19 cellular contexts compared by ENCODE assay signal in the genomic region with DNA sequence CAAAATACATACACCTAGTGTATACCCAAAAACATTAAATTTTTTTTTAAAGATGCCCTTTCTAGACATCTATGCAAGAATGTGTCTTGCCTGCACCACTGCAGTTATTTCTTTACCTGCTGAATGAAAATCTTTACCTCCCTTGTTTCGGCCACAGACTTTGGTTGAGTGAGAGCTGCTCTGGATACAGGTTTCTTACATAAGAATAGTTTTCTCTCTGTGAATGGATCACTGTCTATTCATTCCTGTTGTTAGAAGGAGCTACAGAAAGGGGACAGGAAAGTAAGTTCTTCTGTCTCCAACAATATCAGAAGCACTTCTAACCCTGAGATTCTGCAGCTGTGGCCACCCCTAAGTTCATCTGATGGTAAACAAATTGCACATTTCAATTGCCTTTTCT.
"Had no signal": no experiment of that assay in that cellular context is flagged by ENCODE, and none has a peak within 500 bp of the region (broad histone marks: within the 10 kb centered on the region; RNA-seq: fewer than 3 reads in every experiment).

No MANE protein-coding gene starts in this region.

- H3K4me2 ChIP-seq: hepatocyte had no signal

- H3K27me3 Mint-ChIP-seq: naive B cell had no signal

- H3K27ac Mint-ChIP-seq: mesothelial cell of epicardium had no signal

- H3K9me3 Mint-ChIP-seq: mesothelial cell of epicardium, naive B cell had no signal

- H3K36me3 Mint-ChIP-seq: naive B cell had no signal

- H3K27me3 ChIP-seq: dorsolateral prefrontal cortex, esophagus muscularis mucosa, foreskin keratinocyte, gastroesophageal sphincter, heart left ventricle, hepatocyte, left lung had no signal

- DNase-seq: dermis blood vessel endothelial cell; dorsolateral prefrontal cortex; effector CD4-positive, alpha-beta T cell; effector memory CD4-positive, alpha-beta T cell; foreskin keratinocyte; heart left ventricle; hypothalamus; left cardiac atrium; left lung; left ventricle myocardium superior; lower lobe of right lung; mesenchymal stem cell; mucosa of descending colon; naive B cell had no signal

- H3K4me3 Mint-ChIP-seq: mesothelial cell of epicardium, naive B cell had no signal

- H2AFZ ChIP-seq: hepatocyte had no signal

- H3K27ac ChIP-seq: coronary artery, dorsolateral prefrontal cortex, esophagus muscularis mucosa, foreskin keratinocyte, gastroesophageal sphincter, heart left ventricle, hepatocyte, left lung, lower lobe of right lung had no signal

- H3K79me2 ChIP-seq: hepatocyte had no signal

- H3K9me3 ChIP-seq: esophagus muscularis mucosa, gastroesophageal sphincter, heart left ventricle, left lung, lower lobe of right lung, mucosa of descending colon had no signal

- H3K4me1 ChIP-seq: esophagus muscularis mucosa, foreskin keratinocyte, gastroesophageal sphincter, heart left ventricle, left lung, lower lobe of right lung had no signal

- ATAC-seq: foreskin keratinocyte, gastroesophageal sphincter, heart left ventricle, left cardiac atrium, left lung, left ventricle myocardium superior, lower lobe of right lung, mucosa of descending colon had no signal

- H3K4me3 ChIP-seq: coronary artery, dorsolateral prefrontal cortex, esophagus muscularis mucosa, gastroesophageal sphincter, heart left ventricle, hepatocyte, left lung, lower lobe of right lung, mucosa of descending colon had no signal

- H3K4me1 Mint-ChIP-seq: mesothelial cell of epicardium, naive B cell had no signal
